In genomic region chr3:78814893-78815562, GRCh38 we compare ENCODE assay signal across 1 cellular context.
TF ChIP-seq lines count a peak whose summit lies in the region.

No MANE protein-coding gene starts in this region.

TF ChIP-seq in GM23338, 12 proteins besides CTCF, POLR2A, EP300 and RAD21 (continued from another document):
- TF ChIP-seq REST (IDR thresholded peaks at IDR 0.05; ENCODE audit: unreplicated experiment) (no peak), ETS1 (IDR thresholded peaks at IDR 0.05) (no peak), ZNF114 (CRISPR knock-in tag; IDR thresholded peaks at IDR 0.05) (no peak)
TF ChIP-seq in GM23338: peak in this region for 0.
